In the genomic region with DNA sequence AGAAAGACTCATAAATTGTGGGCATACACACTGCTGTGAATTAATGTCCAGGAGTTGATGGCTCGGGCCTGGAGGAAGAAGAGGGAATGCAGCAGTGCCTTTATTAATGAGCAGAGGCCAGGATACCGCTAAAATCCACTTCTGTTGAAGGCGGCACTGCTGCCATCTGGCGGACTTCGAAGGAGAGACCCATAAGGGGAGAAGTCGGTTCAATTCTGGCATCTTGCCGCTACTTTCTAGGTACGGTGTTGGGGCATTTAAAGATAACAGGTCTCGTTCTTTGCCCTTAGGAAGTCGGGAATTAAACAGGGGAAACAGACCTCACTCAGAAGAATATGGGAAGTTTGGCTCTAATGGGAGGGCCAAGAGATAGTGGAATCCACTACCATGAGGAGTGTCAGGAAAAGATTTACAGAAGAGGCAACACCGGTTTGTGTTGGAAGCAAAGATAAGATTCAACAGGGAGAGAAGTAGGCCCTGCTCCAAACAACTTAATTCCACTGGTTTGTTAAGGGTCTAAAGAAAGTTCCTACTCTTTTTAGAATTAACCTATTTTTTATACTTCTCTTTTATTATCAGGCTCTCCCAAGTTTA, we compare ENCODE assay signal across 8 cellular contexts.
DNase-seq lines count a peak whose midpoint lies in the region; ATAC-seq, FAIRE-seq and TF ChIP-seq lines count a peak whose summit lies in the region.

No MANE protein-coding gene starts in this region.

- peaks cover 2% of the 10 kb centered on the region for H3K4me1 Mint-ChIP-seq in activated CD4-positive, alpha-beta memory T cell treated with anti-CD3 and anti-CD28 coated beads, Interleukin-2, amount 10 ng/mL, durations not matched to agents 7 days and 5 days

- H3K4me3 ChIP-seq in fibroblast of the aortic adventitia (ENCODE audit: low read depth, low read length) (no peak overlapping the region), sigmoid colon (no peak overlapping the region)

- TF ChIP-seq CTCF in fibroblast of the aortic adventitia (IDR thresholded peaks at IDR 0.05; ENCODE audit: insufficient read depth, low read length), result peak; percentile 79
- TF ChIP-seq CTCF in sigmoid colon (IDR thresholded peaks at IDR 0.05), result peak in 1 of 4 experiments; percentile 24

- CTCF ChIA-PET in activated CD4-positive, alpha-beta memory T cell treated with anti-CD3 and anti-CD28 coated beads, Interleukin-2, amount 10 ng/mL, durations not matched to agents 7 days and 5 days (lab: Charles Lee), result interaction anchor here (1.0 kb wide), 1 partner anchor 134 kb away, joined by 3 read pairs; a partner anchor contains a TSS

- H3K4me3 Mint-ChIP-seq in activated CD4-positive, alpha-beta memory T cell treated with anti-CD3 and anti-CD28 coated beads, Interleukin-2, amount 10 ng/mL, durations not matched to agents 7 days and 5 days, result no peak overlapping the region

- no peak overlapping the region for H3K27ac Mint-ChIP-seq in activated CD4-positive, alpha-beta memory T cell treated with anti-CD3 and anti-CD28 coated beads, Interleukin-2, amount 10 ng/mL, durations not matched to agents 7 days and 5 days

- no peaks in the 10 kb centered on the region for H3K4me1 ChIP-seq in sigmoid colon

- H3K36me3 ChIP-seq in sigmoid colon, result no peaks in the 10 kb centered on the region

- peaks cover 8% of the 10 kb centered on the region for H3K27me3 Mint-ChIP-seq in activated CD4-positive, alpha-beta memory T cell treated with anti-CD3 and anti-CD28 coated beads, Interleukin-2, amount 10 ng/mL, durations not matched to agents 7 days and 5 days

- 7 to 13% methylated on average over 11 of the region's 11 CpGs for WGBS in sigmoid colon, 2 donors

- H3K9me3 ChIP-seq in sigmoid colon, result no peaks in the 10 kb centered on the region

- DNase-seq in AML-193 (lab: John Stamatoyannopoulos, UW) (peak; percentile 48 to 59), GM18507 (ENCODE audit: extremely low spot score, insufficient read length, low read depth) (peak; percentile 5), NCI-H2196 (lab: John Stamatoyannopoulos, UW; ENCODE audit: unreplicated experiment) (peak; percentile 35), fibroblast of the aortic adventitia (ENCODE audit: low read depth) (peak; percentile 72), posterior cingulate gyrus (peak in 8 of 10 donors; percentile 18 to 80 (median 54)), sigmoid colon (no peak)
- peak; percentile 53 for DNase-seq in activated CD4-positive, alpha-beta memory T cell treated with anti-CD3 and anti-CD28 coated beads, Interleukin-2, amount 10 ng/mL, durations not matched to agents 7 days and 5 days

- peak; percentile 62 for FAIRE-seq in GM18507 (lab: Jason Lieb, UNC)

- TF ChIP-seq EP300 in sigmoid colon (IDR thresholded peaks at IDR 0.05), result no peak

- H3K27me3 ChIP-seq in sigmoid colon, result no peaks in the 10 kb centered on the region

- intact Hi-C loops in posterior cingulate gyrus (cut with DNase I) (loop anchor here (2.0 kb wide), 1 partner anchor 235 kb away; no protein-coding TSS in a partner anchor), sigmoid colon (cut with DNase I) (no loop called here)

- no peak for TF ChIP-seq POLR2A in sigmoid colon (IDR thresholded peaks at IDR 0.05)

- H3K36me3 Mint-ChIP-seq in activated CD4-positive, alpha-beta memory T cell treated with anti-CD3 and anti-CD28 coated beads, Interleukin-2, amount 10 ng/mL, durations not matched to agents 7 days and 5 days (ENCODE audit: low read depth), result no peaks in the 10 kb centered on the region

- no peaks in the 10 kb centered on the region for H3K9me3 Mint-ChIP-seq in activated CD4-positive, alpha-beta memory T cell treated with anti-CD3 and anti-CD28 coated beads, Interleukin-2, amount 10 ng/mL, durations not matched to agents 7 days and 5 days

- no peak overlapping the region for H3K27ac ChIP-seq in sigmoid colon

- ATAC-seq in HG02884 (IDR thresholded peaks at IDR 0.05; ENCODE audit: unreplicated experiment), result peak; percentile 77

- POLR2A ChIA-PET in activated CD4-positive, alpha-beta memory T cell treated with anti-CD3 and anti-CD28 coated beads, Interleukin-2, amount 10 ng/mL, durations not matched to agents 7 days and 5 days (lab: Charles Lee), result no interaction called here
